In the genomic region with DNA sequence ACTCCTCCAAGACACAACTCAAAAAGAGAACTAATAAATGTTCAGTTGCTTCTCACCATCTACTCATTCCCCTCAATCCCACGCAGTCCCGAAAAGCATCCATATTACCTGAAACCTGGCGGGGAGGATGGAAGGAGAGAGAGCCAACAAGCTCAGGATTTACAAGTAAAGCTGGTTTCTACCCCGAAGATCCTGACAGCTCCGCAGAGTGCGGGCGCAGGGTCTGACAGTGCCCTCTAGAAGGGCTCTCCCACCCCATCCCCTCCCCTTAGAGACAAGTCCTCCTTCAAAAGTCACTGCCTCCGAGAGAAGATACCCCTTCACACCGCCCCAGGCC, we compare ENCODE assay signal across 8 cellular contexts. TPM values are rescaled to one million over a fixed set of nuclear protein-coding genes. Genes with fewer than 3 reads are reported as not detected.
A peak's percentile ranks its signal among the peaks of the same experiment; 100 is the strongest.
DNase-seq lines count a peak whose midpoint lies in the region; ATAC-seq lines count a peak whose summit lies in the region.

No MANE protein-coding gene starts in this region.

- H3K18ac ChIP-seq in neuronal stem cell (ENCODE audit: low read length) = peak overlapping the region; percentile 98

- H3K36me3 ChIP-seq in GM23248 (ENCODE audit: low read depth) (no peaks in the 10 kb centered on the region), SJCRH30 (no peaks in the 10 kb centered on the region; the same call in 1 of the 2 replicates), neuronal stem cell (replicated peaks in 1 of 2; ENCODE audit: control insufficient read depth in 2 of 2, insufficient read depth in 2 of 2, low read length in 2 of 2) (no peaks in the 10 kb centered on the region)

- peak overlapping the region; percentile 99 for H3K4me2 ChIP-seq in GM23248 (ENCODE audit: unreplicated experiment)
- H3K4me2 ChIP-seq in neuronal stem cell (ENCODE audit: insufficient read depth, low read length, poor library complexity, severe bottlenecking) = peak overlapping the region; percentile 50

- H3K4me3 ChIP-seq in GM23248 (peak overlapping the region; percentile 81), SJCRH30 (peak overlapping the region; percentile 93), neuronal stem cell (ENCODE audit: low read length in 2 of 2) (peak overlapping the region; percentile 62 to 97)

- H3K9ac ChIP-seq in GM23248 (peak overlapping the region; percentile 99), neuronal stem cell (ENCODE audit: low read depth, low read length, poor library complexity) (peak overlapping the region; percentile 99)

- H3K14ac ChIP-seq in neuronal stem cell (ENCODE audit: low read length) = peak overlapping the region; percentile 100

- H3K9me2 ChIP-seq in GM23248 (ENCODE audit: insufficient read depth) = no peaks in the 10 kb centered on the region

- no peak overlapping the region for H2BK120ac ChIP-seq in neuronal stem cell (ENCODE audit: low read depth, low read length)

- peak overlapping the region; percentile 96 for H3K27ac ChIP-seq in GM23248
- H3K27ac ChIP-seq in SJCRH30 = peak overlapping the region; percentile 82
- peak overlapping the region; percentile 92 for H3K27ac ChIP-seq in neuronal stem cell (replicated peaks; ENCODE audit: low read length)

- H3K79me1 ChIP-seq in neuronal stem cell (ENCODE audit: low read depth, low read length) = peaks cover 3% of the 10 kb centered on the region

- H2AFZ ChIP-seq in GM23248 = no peak overlapping the region
- peak overlapping the region; percentile 95 for H2AFZ ChIP-seq in neuronal stem cell (ENCODE audit: low read length)

- H4K20me1 ChIP-seq in GM23248 (ENCODE audit: insufficient read depth) = peaks cover 27% of the 10 kb centered on the region; the same call in 1 of the 2 replicates

- peaks cover 44% of the 10 kb centered on the region for H3F3A ChIP-seq in GM23248 (ENCODE audit: insufficient read depth)

- H3K27me3 Mint-ChIP-seq in effector memory CD8-positive, alpha-beta T cell = no peaks in the 10 kb centered on the region

- H2AK5ac ChIP-seq in neuronal stem cell (ENCODE audit: low read depth, low read length) = peak overlapping the region; percentile 57

- no peak overlapping the region for H3K4ac ChIP-seq in neuronal stem cell (ENCODE audit: low read length)

- no peak overlapping the region for H2BK15ac ChIP-seq in neuronal stem cell (ENCODE audit: low read length)

- peaks cover 44% of the 10 kb centered on the region for H3K36me3 Mint-ChIP-seq in effector memory CD8-positive, alpha-beta T cell (ENCODE audit: insufficient read depth)

- peaks cover 33 to 55% of the 10 kb centered on the region in 2 donors for H3K4me1 Mint-ChIP-seq in effector memory CD8-positive, alpha-beta T cell (ENCODE audit: low read depth in 2 of 2)

- H3K9me3 ChIP-seq in GM23248 (ENCODE audit: low read depth) = no peaks in the 10 kb centered on the region
- H3K9me3 ChIP-seq in SJCRH30 (replicated peaks) = no peaks in the 10 kb centered on the region
- H3K9me3 ChIP-seq in neuronal stem cell (replicated peaks in 1 of 2; ENCODE audit: control insufficient read depth in 2 of 2, insufficient read depth in 1 of 2, low read depth in 1 of 2, low read length in 2 of 2) = no peaks in the 10 kb centered on the region

- peak overlapping the region; percentile 96 to 100 for H3K4me3 Mint-ChIP-seq in effector memory CD8-positive, alpha-beta T cell

- H3K4me1 ChIP-seq in GM23248 (ENCODE audit: insufficient read depth) (peaks cover 47% of the 10 kb centered on the region), SJCRH30 (peaks cover 3% of the 10 kb centered on the region; the same call in 1 of the 2 replicates), neuronal stem cell (ENCODE audit: control insufficient read depth in 2 of 2, insufficient read depth in 1 of 2, low read depth in 1 of 2, low read length in 2 of 2) (peaks cover 4 to 6% of the 10 kb centered on the region in 2 donors)

- H2BK12ac ChIP-seq in neuronal stem cell (ENCODE audit: low read length) = no peak overlapping the region

- H3K27ac Mint-ChIP-seq in effector memory CD8-positive, alpha-beta T cell = peak overlapping the region; percentile 98 to 100

- no peaks in the 10 kb centered on the region for H3K9me3 Mint-ChIP-seq in effector memory CD8-positive, alpha-beta T cell

- WGBS in GM23248 (ENCODE audit: low coverage in 1 of 2, low lambda C conversion rate in 2 of 2, missing lambda C conversion rate in 2 of 2), 2 experiments = 0% methylated on average over 9 of the region's 9 CpGs
- no CpG with 5 or more reads among the region's 9 CpGs for WGBS in neuronal stem cell (ENCODE audit: extremely low coverage in 2 of 2, insufficient read length in 2 of 2, insufficient replicate concordance in 1 of 2), 2 donors

- DNase-seq in GM23248 (peak; percentile 48), SJCRH30 (peak in 1 of 2 experiments; percentile 47), neuronal stem cell (ENCODE audit: low spot score) (no peak), iPS-NIHi7 (ENCODE audit: extremely low spot score) (no peak), ACHN (no peak), HPDE6-E6E7 (ENCODE audit: extremely low spot score) (no peak)
- DNase-seq in effector memory CD8-positive, alpha-beta T cell = peak in 1 of 3 experiments; percentile 5

- ATAC-seq in effector memory CD8-positive, alpha-beta T cell (replicated peaks) = no peak
- no peak for ATAC-seq in GM21717 (IDR thresholded peaks at IDR 0.05; ENCODE audit: unreplicated experiment)

- H3K79me2 ChIP-seq in GM23248 (ENCODE audit: insufficient read depth) = peaks cover 66% of the 10 kb centered on the region

- peak overlapping the region; percentile 93 for H2BK5ac ChIP-seq in neuronal stem cell (ENCODE audit: low read length)

- H3K27me3 ChIP-seq in GM23248 (replicated peaks; ENCODE audit: insufficient read depth) (no peaks in the 10 kb centered on the region), SJCRH30 (no peaks in the 10 kb centered on the region), neuronal stem cell (ENCODE audit: control insufficient read depth in 3 of 3, insufficient read depth in 3 of 3, low read depth in 1 of 3, low read length in 3 of 3) (no peaks in the 10 kb centered on the region)

- in situ Hi-C loops in GM23248 (cut with MboI) = no loop called here
- in situ Hi-C loops in ACHN (cut with HindIII; ENCODE audit: low pct_ligation_motif_present, low pct_unique_long_range_greater_than_20kb, low sequenced_read_pairs) = no loop called here

- no peak overlapping the region for H4K91ac ChIP-seq in neuronal stem cell (ENCODE audit: low read depth, low read length, poor library complexity)

- H4K8ac ChIP-seq in neuronal stem cell (ENCODE audit: low read depth, low read length) = no peak overlapping the region

- H3K23ac ChIP-seq in neuronal stem cell (ENCODE audit: low read depth, low read length, poor library complexity) = no peak overlapping the region

RNA-seq across cellular contexts. Expression of a gene that starts 0.7 kb away (rescaled TPM):
- total RNA-seq in GM23248 (2014; rRNA removed; shearing (Covaris generic)) = 119 and 120 TPM in 2 replicates
- 299 and 303 TPM in 2 replicates for polyA plus RNA-seq in GM23248 (2016; fragmentation: Nextera tagmentation; extraction: Ambion mirVana)
- 118 and 127 TPM in 2 replicates for total RNA-seq in SJCRH30 (2014; rRNA removed; shearing (Covaris generic))
- 146 TPM for polyA plus RNA-seq in neuronal stem cell (2013, experiment 1 of 2)
- polyA plus RNA-seq in neuronal stem cell (2013, experiment 2 of 2) = 149 TPM
